17 cellular contexts compared by ENCODE assay signal in genomic region chr5:126023894-126024575, GRCh38.
A peak's percentile ranks its signal among the peaks of the same experiment; 100 is the strongest.
DNase-seq lines count a peak whose midpoint lies in the region; ATAC-seq, FAIRE-seq and TF ChIP-seq lines count a peak whose summit lies in the region.
"Had no signal": no experiment of that assay in that cellular context is flagged by ENCODE, and none has a peak within 500 bp of the region (broad histone marks: within the 10 kb centered on the region; RNA-seq: fewer than 3 reads in every experiment).

No MANE protein-coding gene starts in this region.

- 66 to 69% methylated on average over 3 of the region's 3 CpGs for WGBS in body of pancreas, 2 donors

- TF ChIP-seq POLR2A in body of pancreas (IDR thresholded peaks at IDR 0.05) = no peak

- no peak overlapping the region for H3K4me3 ChIP-seq in bronchial epithelial cell (ENCODE audit: low read depth, low read length)
- H3K4me3 ChIP-seq in osteoblast (ENCODE audit: insufficient read depth, low read length) = no peak overlapping the region
- H3K4me3 ChIP-seq in body of pancreas = no peak overlapping the region
- H3K4me3 ChIP-seq: MG63 had no signal

- H3K27ac ChIP-seq in osteoblast (ENCODE audit: low read depth, low read length) (no peak overlapping the region), body of pancreas (no peak overlapping the region)
- H3K27ac ChIP-seq: C4-2B had no signal

- H3K79me2 ChIP-seq in osteoblast (ENCODE audit: insufficient read depth, low read length) = no peaks in the 10 kb centered on the region

- H4K20me1 ChIP-seq in osteoblast (ENCODE audit: insufficient read depth, low read length) = no peaks in the 10 kb centered on the region

- POLR2A ChIA-PET in HEK293T (lab: Yijun Ruan, JAX) = no interaction called here

- H3K27me3 ChIP-seq in bronchial epithelial cell (ENCODE audit: control insufficient read depth, insufficient read depth, low read length) (no peaks in the 10 kb centered on the region), osteoblast (ENCODE audit: insufficient read depth, low read length) (no peaks in the 10 kb centered on the region), body of pancreas (no peaks in the 10 kb centered on the region)
- H3K27me3 ChIP-seq: MG63 had no signal

- FAIRE-seq in D721Med (lab: Jason Lieb, UNC) = peak; percentile 66
- no peak for FAIRE-seq in bronchial epithelial cell (lab: Jason Lieb, UNC)

- H3K4me2 ChIP-seq in osteoblast (ENCODE audit: insufficient read depth, low read length) = peak overlapping the region; percentile 35

- intact Hi-C loops in body of pancreas (cut with DNase I) = no loop called here

- CTCF ChIA-PET in HEK293T (lab: Yijun Ruan, JAX) = no interaction called here

- TF ChIP-seq CTCF in D721Med (IDR thresholded peaks at IDR 0.05; ENCODE audit: insufficient read depth, missing control alignments) = no peak
- TF ChIP-seq CTCF in bronchial epithelial cell (IDR thresholded peaks at IDR 0.05; ENCODE audit: insufficient read depth, low read length, severe bottlenecking) = no peak
- TF ChIP-seq CTCF in osteoblast (IDR thresholded peaks at IDR 0.05; ENCODE audit: extremely low read depth, low read depth, low read length) = no peak
- TF ChIP-seq CTCF in body of pancreas (IDR thresholded peaks at IDR 0.05) = no peak

- H3K36me3 ChIP-seq in bronchial epithelial cell (ENCODE audit: control insufficient read depth, insufficient read depth, low read length) (no peaks in the 10 kb centered on the region), osteoblast (ENCODE audit: insufficient read depth, low read length) (no peaks in the 10 kb centered on the region), body of pancreas (replicated peaks in 1 of 2; ENCODE audit: insufficient read depth in 1 of 2, low read depth in 2 of 2) (no peaks in the 10 kb centered on the region)
- H3K36me3 ChIP-seq: MG63 had no signal

- peaks cover 6% of the 10 kb centered on the region for H3K4me1 ChIP-seq in osteoblast (ENCODE audit: insufficient read depth, low read length)
- H3K4me1 ChIP-seq in body of pancreas = no peaks in the 10 kb centered on the region

- H2AFZ ChIP-seq in osteoblast (ENCODE audit: low read length) = no peak overlapping the region

- H3K9me3 ChIP-seq in osteoblast (ENCODE audit: low read depth, low read length) (no peaks in the 10 kb centered on the region), body of pancreas (peaks cover 0 to 13% (median 0%) of the 10 kb centered on the region in 3 donors)

- DNase-seq in D721Med (ENCODE audit: insufficient read length, low spot score) (no peak), HEK293T (ENCODE audit: extremely low spot score) (no peak), bronchial epithelial cell (ENCODE audit: low read depth) (peak; percentile 57), osteoblast (ENCODE audit: insufficient read length, low spot score, missing footprints) (peak; percentile 23), NCI-H2227 (lab: John Stamatoyannopoulos, UW; ENCODE audit: unreplicated experiment) (no peak), nucleus accumbens (lab: John Stamatoyannopoulos, UW) (no peak), body of pancreas (no peak)
- DNase-seq: H9; KG1; MG63; NCI-H1092; NCI-H146; NCI-H2081 treated with DMSO at 0.1 percent for 48 hours; NK-92 treated with Interleukin-12 subunit alpha and Interleukin-12 subunit beta, amount 100 ng/mL, for 24 hours; OCI-M1; SIG-M5 had no signal

- no peak for ATAC-seq in body of pancreas

TF ChIP-seq in HEK293T, 16 proteins besides CTCF, POLR2A, EP300 and RAD21:
- no peak for TF ChIP-seq ELF4 (IDR thresholded peaks at IDR 0.05)
- TF ChIP-seq, protein P1, sequence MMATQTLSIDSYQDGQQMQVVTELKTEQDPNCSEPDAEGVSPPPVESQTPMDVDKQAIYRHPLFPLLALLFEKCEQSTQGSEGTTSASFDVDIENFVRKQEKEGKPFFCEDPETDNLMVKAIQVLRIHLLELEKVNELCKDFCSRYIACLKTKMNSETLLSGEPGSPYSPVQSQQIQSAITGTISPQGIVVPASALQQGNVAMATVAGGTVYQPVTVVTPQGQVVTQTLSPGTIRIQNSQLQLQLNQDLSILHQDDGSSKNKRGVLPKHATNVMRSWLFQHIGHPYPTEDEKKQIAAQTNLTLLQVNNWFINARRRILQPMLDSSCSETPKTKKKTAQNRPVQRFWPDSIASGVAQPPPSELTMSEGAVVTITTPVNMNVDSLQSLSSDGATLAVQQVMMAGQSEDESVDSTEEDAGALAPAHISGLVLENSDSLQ (IDR thresholded peaks at IDR 0.05) = peak; percentile 31

Comparison
In these comparisons a context has a peak if more than half of its experiments do, and no peak if none do; other contexts are left out.
1. DNase-seq: peak in bronchial epithelial cell (single experiment) and osteoblast (single experiment); none in D721Med (single experiment), HEK293T (single experiment), NCI-H2227 (single experiment), nucleus accumbens (0 of 56) and body of pancreas (0 of 4).